In the genomic region with DNA sequence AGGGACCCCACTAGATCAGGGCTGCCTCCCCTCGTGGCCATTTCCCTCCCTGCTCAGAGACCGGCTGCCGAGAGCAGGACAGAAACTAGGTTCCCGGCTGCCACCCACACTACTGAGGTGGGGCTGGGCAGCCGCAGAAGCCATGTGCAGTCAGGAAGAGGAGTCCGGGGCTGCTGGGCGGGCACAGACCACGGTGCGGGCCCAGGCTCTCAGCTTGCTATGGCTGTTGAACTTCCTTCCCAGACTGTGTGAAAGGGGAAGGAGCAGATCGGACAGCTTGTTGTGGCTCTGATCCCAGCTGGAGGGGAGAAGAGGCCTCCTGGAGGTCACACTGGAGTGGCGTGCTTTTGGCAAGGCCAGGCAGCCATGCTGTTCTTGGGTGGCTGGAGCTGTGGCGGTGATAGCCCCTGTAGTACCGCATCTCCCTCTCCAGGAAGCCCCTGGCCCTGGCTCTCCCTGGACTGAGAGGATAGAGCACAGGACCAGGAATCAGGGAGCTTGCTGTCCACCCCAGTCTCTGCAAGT, we compare ENCODE assay signal across 8 cellular contexts. TPM values are rescaled to one million over a fixed set of nuclear protein-coding genes. Genes with fewer than 3 reads are reported as not detected.
DNase-seq lines count a peak whose midpoint lies in the region; ATAC-seq, FAIRE-seq and TF ChIP-seq lines count a peak whose summit lies in the region.

No MANE protein-coding gene starts in this region.

- TF ChIP-seq POLR2A in sigmoid colon (IDR thresholded peaks at IDR 0.05), result no peak

- DNase-seq in activated CD4-positive, alpha-beta T cell treated with anti-CD3 and anti-CD28 coated beads, Interleukin-2, amount 50 U/mL, for 48 hours, result peak; percentile 45 to 52
- DNase-seq in fibroblast of villous mesenchyme (ENCODE audit: low read depth) (peak; percentile 72), sigmoid colon (peak; percentile 70), SHP77 (lab: John Stamatoyannopoulos, UW) (no peak), small intestine (no peak), NCI-H526 (lab: John Stamatoyannopoulos, UW) (no peak)

- TF ChIP-seq CTCF in fibroblast of villous mesenchyme (IDR thresholded peaks at IDR 0.05; ENCODE audit: insufficient read depth, low read depth, low read length) (no peak), sigmoid colon (IDR thresholded peaks at IDR 0.05) (no peak)

- no peak for TF ChIP-seq EP300 in sigmoid colon (IDR thresholded peaks at IDR 0.05)

- no peak for FAIRE-seq in small intestine (lab: Jason Lieb, UNC)

- no peaks in the 10 kb centered on the region for H3K36me3 ChIP-seq in sigmoid colon
- peaks cover 0 to 2% of the 10 kb centered on the region in 2 donors for H3K36me3 ChIP-seq in small intestine (ENCODE audit: control insufficient read depth in 2 of 2, insufficient read depth in 2 of 2, low read length in 2 of 2)

- H3K4me3 ChIP-seq in fibroblast of villous mesenchyme (ENCODE audit: low read depth, low read length) (no peak overlapping the region), sigmoid colon (no peak overlapping the region), small intestine (ENCODE audit: low read depth in 1 of 2, low read length in 2 of 2) (no peak overlapping the region)

- ATAC-seq in HG02885 (IDR thresholded peaks at IDR 0.05; ENCODE audit: poor library complexity, unreplicated experiment) (peak; percentile 55), HG02970 (IDR thresholded peaks at IDR 0.05; ENCODE audit: low FRiP score, unreplicated experiment) (no peak)

- H3K27ac ChIP-seq in sigmoid colon (peak overlapping the region; percentile 79 to 91 (median 82)), small intestine (ENCODE audit: low read depth in 1 of 2, low read length in 1 of 2) (peak overlapping the region in 1 of 2 donors; percentile 30)

- H3K27me3 ChIP-seq in sigmoid colon, result no peaks in the 10 kb centered on the region
- H3K27me3 ChIP-seq in small intestine (ENCODE audit: control insufficient read depth in 2 of 2, insufficient read depth in 2 of 2, low read length in 2 of 2), result no peaks in the 10 kb centered on the region

- WGBS in sigmoid colon, 2 donors, result 36 to 81% methylated on average over 13 of the region's 13 CpGs
- 37 to 90% (median 71%) methylated on average over 9 to 13 of the region's 13 CpGs for WGBS in small intestine, 3 donors

- intact Hi-C loops in sigmoid colon (cut with DNase I), result no loop called here

- H3K4me1 ChIP-seq in sigmoid colon (peaks cover 0 to 89% (median 76%) of the 10 kb centered on the region in 4 donors), small intestine (ENCODE audit: control insufficient read depth in 2 of 2, insufficient read depth in 1 of 2, low read depth in 1 of 2, low read length in 1 of 2) (peaks cover 0 to 3% of the 10 kb centered on the region in 2 donors)

- no peaks in the 10 kb centered on the region for H3K9me3 ChIP-seq in sigmoid colon
- no peaks in the 10 kb centered on the region for H3K9me3 ChIP-seq in small intestine (ENCODE audit: control insufficient read depth, low read depth)

RNA-seq across cellular contexts. Expression of a gene that starts 56.8 kb away (rescaled TPM):
- 86.7 and 91.1 TPM in 2 replicates for total RNA-seq in fibroblast of villous mesenchyme
- total RNA-seq in sigmoid colon, result 10 to 100 TPM; 60.7 to 74.9 (median 69.1) TPM
- 10 to 100 TPM; 23.4 to 65.8 (median 34.4) TPM for polyA plus RNA-seq in sigmoid colon
- 10 to 100 TPM in 1 of 3 donors, 1 to 10 TPM in 2; 3.8 to 21.8 (median 10.0) TPM for polyA plus RNA-seq in small intestine

Comparison
In these comparisons a context has a peak if more than half of its experiments do, and no peak if none do; other contexts are left out.
1. DNase-seq: peak in activated CD4-positive, alpha-beta T cell treated with anti-CD3 and anti-CD28 coated beads, Interleukin-2, amount 50 U/mL, for 48 hours (2 of 2), fibroblast of villous mesenchyme (single experiment) and sigmoid colon (single experiment); none in SHP77 (0 of 2), small intestine (single experiment) and NCI-H526 (0 of 2).